ENCODE assay signal across 1 cellular context in the genomic region with DNA sequence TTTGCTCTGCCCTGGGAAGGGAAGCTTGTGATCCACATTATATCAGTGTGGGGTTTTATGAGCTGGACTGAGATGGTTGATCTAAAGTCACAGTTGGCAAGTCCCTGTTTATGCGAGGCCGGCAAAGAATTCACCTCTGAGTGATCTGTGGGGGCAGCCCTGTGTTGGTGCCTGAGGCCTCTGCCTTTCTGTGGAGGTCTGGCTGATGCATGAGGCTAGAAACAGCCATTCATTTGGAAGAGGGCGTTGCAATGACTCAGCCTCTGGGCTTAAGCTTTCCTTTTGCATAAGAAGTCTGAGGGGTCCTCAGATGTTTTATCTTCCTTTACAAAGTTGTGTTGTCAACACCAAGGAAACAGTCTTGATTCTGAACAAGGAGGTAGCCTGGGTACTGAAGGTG.
TF ChIP-seq lines count a peak whose summit lies in the region.

No MANE protein-coding gene starts in this region.

TF ChIP-seq in IMR-90, 13 proteins besides CTCF, POLR2A, EP300 and RAD21 (continued from another document):
- TF ChIP-seq NFE2L2 (IDR thresholded peaks at IDR 0.05; ENCODE audit: low read depth, low read length) (no peak), MAFK (IDR thresholded peaks at IDR 0.05; ENCODE audit: low read depth, low read length) (no peak), BHLHE40 (IDR thresholded peaks at IDR 0.05; ENCODE audit: low read depth, low read length) (no peak), RFX5 (IDR thresholded peaks at IDR 0.05; ENCODE audit: low read depth, low read length) (no peak), FOS (IDR thresholded peaks at IDR 0.05; ENCODE audit: low read depth, low read length) (no peak), CHD1 (IDR thresholded peaks at IDR 0.05; ENCODE audit: low read depth, low read length) (no peak), MXI1 (IDR thresholded peaks at IDR 0.05; ENCODE audit: borderline replicate concordance, low read depth, low read length) (no peak), MAZ (IDR thresholded peaks at IDR 0.05; ENCODE audit: borderline replicate concordance, low read depth, low read length) (no peak), SMC3 (IDR thresholded peaks at IDR 0.05; ENCODE audit: low read depth, low read length) (no peak)
- TF ChIP-seq, protein P1, sequence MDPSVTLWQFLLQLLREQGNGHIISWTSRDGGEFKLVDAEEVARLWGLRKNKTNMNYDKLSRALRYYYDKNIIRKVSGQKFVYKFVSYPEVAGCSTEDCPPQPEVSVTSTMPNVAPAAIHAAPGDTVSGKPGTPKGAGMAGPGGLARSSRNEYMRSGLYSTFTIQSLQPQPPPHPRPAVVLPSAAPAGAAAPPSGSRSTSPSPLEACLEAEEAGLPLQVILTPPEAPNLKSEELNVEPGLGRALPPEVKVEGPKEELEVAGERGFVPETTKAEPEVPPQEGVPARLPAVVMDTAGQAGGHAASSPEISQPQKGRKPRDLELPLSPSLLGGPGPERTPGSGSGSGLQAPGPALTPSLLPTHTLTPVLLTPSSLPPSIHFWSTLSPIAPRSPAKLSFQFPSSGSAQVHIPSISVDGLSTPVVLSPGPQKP (IDR thresholded peaks at IDR 0.05; ENCODE audit: borderline replicate concordance, low read depth, low read length) = no peak
- TF ChIP-seq, protein P2, sequence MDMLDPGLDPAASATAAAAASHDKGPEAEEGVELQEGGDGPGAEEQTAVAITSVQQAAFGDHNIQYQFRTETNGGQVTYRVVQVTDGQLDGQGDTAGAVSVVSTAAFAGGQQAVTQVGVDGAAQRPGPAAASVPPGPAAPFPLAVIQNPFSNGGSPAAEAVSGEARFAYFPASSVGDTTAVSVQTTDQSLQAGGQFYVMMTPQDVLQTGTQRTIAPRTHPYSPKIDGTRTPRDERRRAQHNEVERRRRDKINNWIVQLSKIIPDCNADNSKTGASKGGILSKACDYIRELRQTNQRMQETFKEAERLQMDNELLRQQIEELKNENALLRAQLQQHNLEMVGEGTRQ (IDR thresholded peaks at IDR 0.05; ENCODE audit: low read depth, low read length) = no peak
